Comparison of ENCODE assay signal across 8 cellular contexts in the genomic region with DNA sequence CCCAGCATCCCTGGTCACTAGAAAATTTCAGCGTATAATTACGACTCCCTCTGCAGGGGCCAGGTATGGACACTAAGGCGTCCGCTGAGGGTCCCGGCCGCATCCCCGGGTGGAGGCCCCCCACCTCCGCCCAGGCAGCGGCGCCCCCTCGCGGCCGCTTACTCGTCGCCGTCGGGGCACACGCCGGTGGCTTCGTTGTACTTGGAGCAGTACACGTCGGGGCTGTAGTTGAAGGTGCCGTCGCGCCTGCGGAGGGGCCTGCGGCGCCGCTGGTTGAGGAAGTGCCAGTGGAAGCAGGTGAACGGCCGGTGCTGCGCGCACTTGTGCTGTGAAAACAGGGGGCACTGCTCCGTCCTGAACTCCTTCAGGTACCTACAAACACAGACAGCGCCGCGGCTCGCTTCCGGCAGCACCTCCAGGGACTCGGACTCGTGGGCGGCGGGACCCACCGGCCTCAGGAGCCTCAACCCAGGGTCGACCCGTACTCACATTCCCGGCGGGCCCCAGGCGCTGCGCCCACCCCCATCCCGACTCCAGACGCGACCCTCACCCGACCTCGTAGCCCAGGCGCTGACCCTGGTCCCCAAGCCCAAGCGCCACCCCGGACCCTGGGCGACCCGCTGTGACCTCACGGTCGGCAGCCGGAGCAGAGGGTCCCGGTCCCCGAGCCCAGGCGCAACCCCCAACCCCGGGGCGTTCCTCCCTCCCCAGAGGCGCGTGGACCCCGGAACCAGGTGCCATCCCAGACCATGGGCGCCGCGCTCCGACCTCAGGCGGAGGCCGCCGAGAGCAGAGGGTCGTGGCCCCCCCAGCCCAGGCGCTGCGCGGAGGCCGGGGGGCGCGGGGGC. TPM values are rescaled to one million over a fixed set of nuclear protein-coding genes. Genes with fewer than 3 reads are reported as not detected.
DNase-seq lines count a peak whose midpoint lies in the region; ATAC-seq and TF ChIP-seq lines count a peak whose summit lies in the region.

No MANE protein-coding gene starts in this region.

- H3K9me3 ChIP-seq in iPS-20b (ENCODE audit: insufficient read depth, low read depth, low read length): no peaks in the 10 kb centered on the region

- H3K27me3 ChIP-seq in iPS-20b (ENCODE audit: insufficient read depth, low read length): no peaks in the 10 kb centered on the region

- H3K9ac ChIP-seq in iPS-20b (ENCODE audit: low read depth, low read length): peak overlapping the region; percentile 45; the same call in 1 of the 2 replicates

- intact Hi-C loops in posterior vena cava (cut with DNase I): loop anchor here (10.0 kb wide), 2 partner anchors 49 to 121 kb away; a partner anchor contains a TSS

- no peaks in the 10 kb centered on the region for H3K36me3 ChIP-seq in iPS-20b (ENCODE audit: insufficient read depth, low read depth, low read length)

- TF ChIP-seq CTCF in AG10803 (conservative IDR thresholded peaks at IDR 0.05; ENCODE audit: low read length): peak; percentile 50
- peak; percentile 59 for TF ChIP-seq CTCF in astrocyte of the spinal cord (IDR thresholded peaks at IDR 0.05; ENCODE audit: low read depth, low read length)

- in situ Hi-C loops in KBM-7 (cut with MboI; ENCODE audit: low pct_unique_long_range_greater_than_20kb, low sequenced_read_pairs): no loop called here
- in situ Hi-C loops in astrocyte of the spinal cord (cut with HindIII; ENCODE audit: low sequenced_read_pairs): no loop called here

- no peaks in the 10 kb centered on the region for H3K4me1 ChIP-seq in iPS-20b (ENCODE audit: insufficient read depth, low read length)

- H3K4me3 ChIP-seq in AG10803 (ENCODE audit: low read length) (peak overlapping the region; percentile 77), astrocyte of the spinal cord (ENCODE audit: low read depth, low read length) (peak overlapping the region; percentile 72), iPS-20b (ENCODE audit: low read length) (peak overlapping the region; percentile 68)

- peak; percentile 47 for DNase-seq in AG10803 (ENCODE audit: low read depth)
- DNase-seq in KBM-7: peak; percentile 76
- peak; percentile 23 to 88 (median 48) for DNase-seq in T-helper 2 cell
- DNase-seq in astrocyte of the spinal cord (ENCODE audit: low read depth, low spot score): peak; percentile 38
- DNase-seq in stimulated activated CD4-positive, alpha-beta T cell treated with anti-CD3 and anti-CD28 coated beads, Interleukin-12 subunit alpha, Interleukin-12 subunit beta, amount 100 ng/mL, for 48 hours (ENCODE audit: low read depth in 2 of 3, low spot score in 1 of 3): peak; percentile 37 to 56 (median 46)
- DNase-seq in posterior vena cava (ENCODE audit: low spot score): no peak

- no peak overlapping the region for H3K27ac ChIP-seq in iPS-20b (ENCODE audit: low read length)

- ATAC-seq in GM18909 (IDR thresholded peaks at IDR 0.05; ENCODE audit: poor library complexity, unreplicated experiment): peak; percentile 35

RNA-seq across cellular contexts. Expression of a gene that starts 0.6 kb away (rescaled TPM):
- 10 to 100 TPM in 1 of 2 donors, 1 to 10 TPM in 1; 9.9 to 11.3 TPM for total RNA-seq in posterior vena cava

RNA-seq across cellular contexts. Expression of a gene that starts 6.6 kb away (rescaled TPM):
- total RNA-seq in posterior vena cava: 1 to 10 TPM; 8.9 to 9.9 TPM

RNA-seq across cellular contexts. Expression of a gene that starts 17.0 kb away (rescaled TPM):
- not detected for total RNA-seq in posterior vena cava

RNA-seq across cellular contexts. Expression of a gene that starts 30.4 kb away (rescaled TPM):
- under 1 TPM; 0.42 to 0.76 TPM for total RNA-seq in posterior vena cava
